In genomic region chr11:17388609-17389204, GRCh38 we compare ENCODE assay signal across 8 cellular contexts. TPM values are rescaled to one million over a fixed set of nuclear protein-coding genes. Genes with fewer than 3 reads are reported as not detected.
DNase-seq lines count a peak whose midpoint lies in the region; ATAC-seq lines count a peak whose summit lies in the region.

KCNJ11 (minus strand) TSS chr11:17388659; CDS start chr11:17388091, 568 bp downstream.

- intact Hi-C loops in CD4-positive, alpha-beta memory T cell (cut with micrococcal nuclease): loop anchor here (1.0 to 10.0 kb wide), 5 partner anchors 36 to 586 kb away; partner anchors contain the start of gene NUCB2

- peak within 1 kb of the TSS; percentile 29 to 83 (median 60) for H3K27ac Mint-ChIP-seq in CD4-positive, alpha-beta memory T cell
- H3K27ac Mint-ChIP-seq in activated naive CD8-positive, alpha-beta T cell: no peak within 1 kb of the TSS
- H3K27ac Mint-ChIP-seq in stimulated activated naive B cell treated with anti-CD40 and anti-IgM and Interleukin-4, amounts not matched to agents 10 μg/mL and 1 μg/mL and 100 μg/mL, for 72 hours: peak within 1 kb of the TSS; percentile 62

- no peak within 1 kb of the TSS for H3K27ac ChIP-seq in CD4-positive, alpha-beta memory T cell (ENCODE audit: low read depth, low read length)
- peak within 1 kb of the TSS; percentile 40 for H3K27ac ChIP-seq in HUES48 (ENCODE audit: low read depth, low read length)

- H3K27me3 Mint-ChIP-seq in CD4-positive, alpha-beta memory T cell: peaks cover 0 to 2% of the 10 kb centered on the region in 2 donors
- H3K27me3 Mint-ChIP-seq in activated naive CD8-positive, alpha-beta T cell: no peaks in the 10 kb centered on the region
- peaks cover 15 to 49% of the 10 kb centered on the region in 2 donors for H3K27me3 Mint-ChIP-seq in stimulated activated naive B cell treated with anti-CD40 and anti-IgM and Interleukin-4, amounts not matched to agents 10 μg/mL and 1 μg/mL and 100 μg/mL, for 72 hours

- H3K4me3 ChIP-seq in CD4-positive, alpha-beta memory T cell (ENCODE audit: low read length in 2 of 2): peak within 1 kb of the TSS; percentile 17 to 54
- peak within 1 kb of the TSS; percentile 73 for H3K4me3 ChIP-seq in HUES48 (ENCODE audit: low read depth, low read length)
- peak within 1 kb of the TSS; percentile 67; the same call in 1 of the 2 replicates for H3K4me3 ChIP-seq in iPS-18c (ENCODE audit: insufficient read depth, low read depth, low read length)

- CTCF ChIA-PET in CD4-positive, alpha-beta memory T cell (lab: Charles Lee; ENCODE audit: partially characterized antibody): interaction anchor here (0.8 to 3.4 kb wide), 13 partner anchors 14 to 167 kb away, joined by 3 to 15 read pairs (median 4); no protein-coding TSS in a partner anchor

- H3K27me3 ChIP-seq in CD4-positive, alpha-beta memory T cell (ENCODE audit: insufficient read depth, low read length): no peaks in the 10 kb centered on the region
- peaks cover 5% of the 10 kb centered on the region for H3K27me3 ChIP-seq in HUES48 (ENCODE audit: control insufficient read depth, insufficient read depth, low read length)

- peaks cover 5% of the 10 kb centered on the region for H3K4me1 ChIP-seq in CD4-positive, alpha-beta memory T cell (ENCODE audit: insufficient read depth, low read length)
- H3K4me1 ChIP-seq in HUES48 (ENCODE audit: control insufficient read depth, insufficient read depth, low read length): peaks cover 5% of the 10 kb centered on the region; the same call in 1 of the 2 replicates

- POLR2A ChIA-PET in CD4-positive, alpha-beta memory T cell (lab: Charles Lee; ENCODE audit: partially characterized antibody): no interaction called here

- peak within 1 kb of the TSS; percentile 77 to 90 (median 84) for H3K4me3 Mint-ChIP-seq in CD4-positive, alpha-beta memory T cell
- H3K4me3 Mint-ChIP-seq in activated naive CD8-positive, alpha-beta T cell: peak within 1 kb of the TSS; percentile 83
- peak within 1 kb of the TSS; percentile 82 to 88 for H3K4me3 Mint-ChIP-seq in stimulated activated naive B cell treated with anti-CD40 and anti-IgM and Interleukin-4, amounts not matched to agents 10 μg/mL and 1 μg/mL and 100 μg/mL, for 72 hours

- H3K9ac ChIP-seq in HUES48 (ENCODE audit: low read depth, low read length): 0 out of 2 replicates have a peak within 1 kb of the TSS, but pooled peaks have one; percentile 45

- no peaks in the 10 kb centered on the region for H3K9me3 Mint-ChIP-seq in CD4-positive, alpha-beta memory T cell
- no peaks in the 10 kb centered on the region for H3K9me3 Mint-ChIP-seq in activated naive CD8-positive, alpha-beta T cell (ENCODE audit: low read depth)
- no peaks in the 10 kb centered on the region for H3K9me3 Mint-ChIP-seq in stimulated activated naive B cell treated with anti-CD40 and anti-IgM and Interleukin-4, amounts not matched to agents 10 μg/mL and 1 μg/mL and 100 μg/mL, for 72 hours

- DNase-seq in CD4-positive, alpha-beta memory T cell: no peak
- no peak for DNase-seq in stimulated activated naive B cell treated with anti-CD40 and anti-IgM and Interleukin-4, amounts not matched to agents 10 μg/mL and 1 μg/mL and 100 μg/mL, for 72 hours
- DNase-seq in cortex of kidney (lab: John Stamatoyannopoulos, UW) (no peak), ecto neural progenitor cell (ENCODE audit: low spot score) (no peak)

- no peaks in the 10 kb centered on the region for H3K36me3 Mint-ChIP-seq in CD4-positive, alpha-beta memory T cell
- H3K36me3 Mint-ChIP-seq in activated naive CD8-positive, alpha-beta T cell: no peaks in the 10 kb centered on the region
- peaks cover 1 to 14% of the 10 kb centered on the region in 2 donors for H3K36me3 Mint-ChIP-seq in stimulated activated naive B cell treated with anti-CD40 and anti-IgM and Interleukin-4, amounts not matched to agents 10 μg/mL and 1 μg/mL and 100 μg/mL, for 72 hours

- ATAC-seq in GM19455 (IDR thresholded peaks at IDR 0.05; ENCODE audit: unreplicated experiment): peak; percentile 55
- peak; percentile 52 to 58 for ATAC-seq in stimulated activated naive B cell treated with anti-CD40 and anti-IgM and Interleukin-4, amounts not matched to agents 10 μg/mL and 1 μg/mL and 100 μg/mL, for 72 hours (replicated peaks)

- peaks cover 0 to 8% (median 3%) of the 10 kb centered on the region in 4 donors for H3K4me1 Mint-ChIP-seq in CD4-positive, alpha-beta memory T cell
- peaks cover 1% of the 10 kb centered on the region for H3K4me1 Mint-ChIP-seq in activated naive CD8-positive, alpha-beta T cell (ENCODE audit: low read depth)
- peaks cover 26 to 63% of the 10 kb centered on the region in 2 donors for H3K4me1 Mint-ChIP-seq in stimulated activated naive B cell treated with anti-CD40 and anti-IgM and Interleukin-4, amounts not matched to agents 10 μg/mL and 1 μg/mL and 100 μg/mL, for 72 hours

- no peaks in the 10 kb centered on the region for H3K9me3 ChIP-seq in CD4-positive, alpha-beta memory T cell (ENCODE audit: control insufficient read depth in 1 of 2, low read length in 2 of 2)
- no peaks in the 10 kb centered on the region for H3K9me3 ChIP-seq in HUES48 (ENCODE audit: control insufficient read depth, insufficient read depth, low read length)
- H3K9me3 ChIP-seq in iPS-18c (ENCODE audit: control insufficient read depth, insufficient read depth, low read length): no peaks in the 10 kb centered on the region

- no peaks in the 10 kb centered on the region for H3K36me3 ChIP-seq in CD4-positive, alpha-beta memory T cell (ENCODE audit: insufficient read depth, low read length)
- H3K36me3 ChIP-seq in HUES48 (ENCODE audit: control insufficient read depth, insufficient read depth, low read length): no peaks in the 10 kb centered on the region

RNA-seq across cellular contexts. Expression of gene KCNJ11, which starts in this region (rescaled TPM):
- not detected for total RNA-seq in CD4-positive, alpha-beta memory T cell
- polyA plus RNA-seq in CD4-positive, alpha-beta memory T cell: under 1 TPM in 1 of 2 donors, not detected in 1; 0.24 TPM
